ENCODE assay signal across 17 cellular contexts in the genomic region with DNA sequence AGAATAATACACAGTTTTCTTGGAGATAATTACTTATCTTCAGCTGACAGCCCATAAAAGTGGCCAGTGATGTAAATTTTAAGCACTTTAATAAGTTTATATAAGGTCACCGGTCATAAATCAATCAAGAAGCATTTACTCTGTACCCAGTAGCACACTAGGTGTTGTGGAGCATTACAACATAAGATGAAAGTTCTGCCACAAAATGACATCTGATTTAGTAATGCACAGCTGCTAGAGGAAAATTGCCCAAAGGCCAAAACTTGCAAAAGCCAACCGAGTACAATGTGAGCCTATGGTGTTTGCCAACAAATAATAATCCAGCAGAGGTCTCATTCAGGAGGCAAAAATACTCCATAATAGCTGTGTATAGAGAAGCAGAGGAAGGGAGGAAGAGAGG.
DNase-seq lines count a peak whose midpoint lies in the region; ATAC-seq and TF ChIP-seq lines count a peak whose summit lies in the region.
"Had no signal": no experiment of that assay in that cellular context is flagged by ENCODE, and none has a peak within 500 bp of the region (broad histone marks: within the 10 kb centered on the region; RNA-seq: fewer than 3 reads in every experiment).

No MANE protein-coding gene starts in this region.

- H3K36me3 ChIP-seq in PC-3 (ENCODE audit: low read depth, low read length) (no peaks in the 10 kb centered on the region), trophoblast cell (ENCODE audit: control insufficient read depth in 1 of 2, insufficient read depth in 2 of 2, low read length in 2 of 2) (no peaks in the 10 kb centered on the region), Caco-2 (ENCODE audit: control insufficient read depth, insufficient read depth, low read length) (no peaks in the 10 kb centered on the region)
- H3K36me3 ChIP-seq: BLaER1, spleen had no signal

- no peak for TF ChIP-seq CTCF in PC-3 (conservative IDR thresholded peaks at IDR 0.05; ENCODE audit: low read depth, low read length)
- no peak for TF ChIP-seq CTCF in Caco-2 (IDR thresholded peaks at IDR 0.05; ENCODE audit: insufficient read depth in 1 of 2, low read depth in 1 of 2, low read length in 1 of 2, severe bottlenecking in 1 of 2, unreplicated experiment in 1 of 2)

- H4K8ac ChIP-seq in trophoblast cell (ENCODE audit: low read depth, low read length), result no peak overlapping the region

- no peak overlapping the region for H3K14ac ChIP-seq in trophoblast cell (ENCODE audit: low read length)

- no peak overlapping the region for H2BK120ac ChIP-seq in trophoblast cell (ENCODE audit: insufficient read depth, low read length, poor library complexity)

- H3K4me1 ChIP-seq in PC-3 (ENCODE audit: insufficient read depth, low read length) (no peaks in the 10 kb centered on the region), trophoblast cell (ENCODE audit: control insufficient read depth in 1 of 2, insufficient read depth in 2 of 2, low read length in 2 of 2) (no peaks in the 10 kb centered on the region), Caco-2 (no peaks in the 10 kb centered on the region)
- H3K4me1 ChIP-seq: BLaER1, spleen had no signal

- H2BK5ac ChIP-seq in trophoblast cell (ENCODE audit: low read depth, low read length, poor library complexity), result no peak overlapping the region

- H3K79me2 ChIP-seq in PC-3 (ENCODE audit: low read length) (no peaks in the 10 kb centered on the region), trophoblast cell (ENCODE audit: control insufficient read depth, insufficient read depth, low read length, poor library complexity) (no peaks in the 10 kb centered on the region)

- no peaks in the 10 kb centered on the region for H3K36me3 Mint-ChIP-seq in Caco-2 (ENCODE audit: insufficient read depth, unreplicated experiment)
- H3K36me3 Mint-ChIP-seq: brain had no signal

- H3K27me3 ChIP-seq in PC-3 (ENCODE audit: low read length) (no peaks in the 10 kb centered on the region), trophoblast cell (ENCODE audit: insufficient read depth, low read length) (no peaks in the 10 kb centered on the region), Caco-2 (replicated peaks; ENCODE audit: control insufficient read depth, insufficient read depth, low read length) (no peaks in the 10 kb centered on the region)
- H3K27me3 ChIP-seq: BLaER1, spleen had no signal

- H3K4me3 ChIP-seq in PC-3 (ENCODE audit: low read length), result no peak overlapping the region
- H3K4me3 ChIP-seq in trophoblast cell (ENCODE audit: low read depth, low read length), result no peak overlapping the region
- H3K4me3 ChIP-seq in Caco-2 (ENCODE audit: low read depth, low read length), result no peak overlapping the region
- H3K4me3 ChIP-seq: BLaER1, spleen had no signal

- H4K20me1 ChIP-seq in PC-3 (ENCODE audit: low read length), result no peaks in the 10 kb centered on the region
- H4K20me1 ChIP-seq: BLaER1 had no signal

- ATAC-seq in PC-3 (0 out of 2 replicates have a peak, but pooled peaks have one; percentile 22), HG03045 (IDR thresholded peaks at IDR 0.05; ENCODE audit: unreplicated experiment) (no peak), HG02642 (IDR thresholded peaks at IDR 0.05; ENCODE audit: poor library complexity, unreplicated experiment) (no peak)
- ATAC-seq: stimulated activated naive CD8-positive, alpha-beta T cell treated with anti-CD3 and anti-CD28 coated beads, Interleukin-15, amount 100 ng/mL, for 72 hours had no signal

- H3K9me2 ChIP-seq in PC-3 (replicated peaks; ENCODE audit: low read length), result no peaks in the 10 kb centered on the region

- DNase-seq in HEK293T (ENCODE audit: extremely low spot score) (peak; percentile 12), PC-3 (peak; percentile 14), epithelial cell of prostate (ENCODE audit: low read depth, low spot score) (peak; percentile 61), trophoblast cell (peak; percentile 43 to 70), Caco-2 (no peak)
- DNase-seq in activated CD8-positive, alpha-beta memory T cell treated with anti-CD3 and anti-CD28 coated beads, Interleukin-2, amount 50 U/mL, for 48 hours, result no peak
- DNase-seq: activated CD4-positive, CD25-positive, alpha-beta regulatory T cell; activated naive CD4-positive, alpha-beta T cell; DMS53; effector CD4-positive, alpha-beta T cell; NCI-H1092; spleen; stimulated activated naive CD8-positive, alpha-beta T cell treated with anti-CD3 and anti-CD28 coated beads, Interleukin-15, amount 100 ng/mL, for 72 hours had no signal

- H3K27me3 Mint-ChIP-seq in Caco-2 (ENCODE audit: insufficient read depth, unreplicated experiment), result no peaks in the 10 kb centered on the region
- H3K27me3 Mint-ChIP-seq: stimulated activated naive CD8-positive, alpha-beta T cell treated with anti-CD3 and anti-CD28 coated beads, Interleukin-15, amount 100 ng/mL, for 72 hours had no signal

- intact Hi-C loops in PC-3 (cut with micrococcal nuclease), result no loop called here
- intact Hi-C loops in Caco-2 (cut with micrococcal nuclease; ENCODE audit: unreplicated experiment), result no loop called here

- H3K18ac ChIP-seq in trophoblast cell (ENCODE audit: low read length), result no peak overlapping the region

- H3K79me1 ChIP-seq in trophoblast cell (ENCODE audit: low read length), result no peaks in the 10 kb centered on the region

- H3K4me1 Mint-ChIP-seq in Caco-2 (ENCODE audit: low read depth, unreplicated experiment), result no peaks in the 10 kb centered on the region
- H3K4me1 Mint-ChIP-seq: brain; stimulated activated naive CD8-positive, alpha-beta T cell treated with anti-CD3 and anti-CD28 coated beads, Interleukin-15, amount 100 ng/mL, for 72 hours had no signal

- H4K12ac ChIP-seq in trophoblast cell (ENCODE audit: low read depth, low read length), result no peak overlapping the region

- no peak overlapping the region for H3K4me2 ChIP-seq in PC-3 (ENCODE audit: low read length)
- no peak overlapping the region for H3K4me2 ChIP-seq in trophoblast cell (ENCODE audit: low read length)
- H3K4me2 ChIP-seq: BLaER1 had no signal

- H3K9me3 Mint-ChIP-seq in Caco-2 (ENCODE audit: unreplicated experiment), result no peaks in the 10 kb centered on the region

- H2BK12ac ChIP-seq in trophoblast cell (ENCODE audit: low read length), result no peak overlapping the region

- no CpG with 5 or more reads among the region's 2 CpGs for WGBS in trophoblast cell (ENCODE audit: extremely low coverage, insufficient coverage, insufficient read length)

- H3K9me3 ChIP-seq in PC-3 (ENCODE audit: low read length) (no peaks in the 10 kb centered on the region), trophoblast cell (ENCODE audit: insufficient read depth, low read depth, low read length) (no peaks in the 10 kb centered on the region), Caco-2 (no peaks in the 10 kb centered on the region)
- H3K9me3 ChIP-seq: BLaER1 had no signal

- no peak overlapping the region for H3K27ac ChIP-seq in PC-3 (ENCODE audit: low read length)
- peak overlapping the region; percentile 36 for H3K27ac ChIP-seq in epithelial cell of prostate
- H3K27ac ChIP-seq in trophoblast cell (ENCODE audit: low read depth, low read length), result no peak overlapping the region
- H3K27ac ChIP-seq: BLaER1, spleen had no signal

- BruUV-seq in PC-3 (replicated peaks; lab: Mats Ljungman, UMichigan) (no TSS peak), Caco-2 (replicated peaks; lab: Mats Ljungman, UMichigan) (no TSS peak)

- H3K23ac ChIP-seq in trophoblast cell (ENCODE audit: low read length), result no peak overlapping the region

- H4K91ac ChIP-seq in trophoblast cell (ENCODE audit: low read depth, low read length), result no peak overlapping the region

- H3K27ac Mint-ChIP-seq in Caco-2 (ENCODE audit: unreplicated experiment), result no peak overlapping the region
- H3K27ac Mint-ChIP-seq: brain; stimulated activated naive CD8-positive, alpha-beta T cell treated with anti-CD3 and anti-CD28 coated beads, Interleukin-15, amount 100 ng/mL, for 72 hours had no signal

- no peak overlapping the region for H2AFZ ChIP-seq in PC-3 (ENCODE audit: low read length)
- H2AFZ ChIP-seq in trophoblast cell (ENCODE audit: insufficient read depth, low read length, poor library complexity), result no peak overlapping the region

- no peaks in the 10 kb centered on the region for H3F3A ChIP-seq in PC-3 (ENCODE audit: low read length, unreplicated experiment)

- CTCF ChIA-PET in HEK293T (lab: Yijun Ruan, JAX) (no interaction called here), PC-3 (lab: Charles Lee) (no interaction called here), Caco-2 (lab: Charles Lee) (interaction anchor here (0.6 kb wide), 1 partner anchor 34 kb away, joined by 3 read pairs; no protein-coding TSS in a partner anchor)

- POLR2A ChIA-PET in HEK293T (lab: Yijun Ruan, JAX) (no interaction called here), PC-3 (lab: Charles Lee; ENCODE audit: unreplicated experiment) (no interaction called here), Caco-2 (lab: Charles Lee) (no interaction called here)

- no peak overlapping the region for H3K4ac ChIP-seq in trophoblast cell (ENCODE audit: low read depth, low read length)

- H3K9ac ChIP-seq in PC-3 (ENCODE audit: low read length) (no peak overlapping the region), trophoblast cell (ENCODE audit: low read length) (no peak overlapping the region)
- H3K9ac ChIP-seq: BLaER1 had no signal

- no peak overlapping the region for H2AK5ac ChIP-seq in trophoblast cell (ENCODE audit: low read length)

- H3K4me3 Mint-ChIP-seq in Caco-2 (ENCODE audit: unreplicated experiment), result no peak overlapping the region
- H3K4me3 Mint-ChIP-seq: brain; stimulated activated naive CD8-positive, alpha-beta T cell treated with anti-CD3 and anti-CD28 coated beads, Interleukin-15, amount 100 ng/mL, for 72 hours had no signal

TF ChIP-seq in HEK293T, 16 proteins besides CTCF, POLR2A, EP300 and RAD21 (continues in another document):
- TF ChIP-seq ELF4 (IDR thresholded peaks at IDR 0.05) (no peak), ZNF384 (IDR thresholded peaks at IDR 0.05) (no peak), SP1 (IDR thresholded peaks at IDR 0.05) (no peak), NFRKB (IDR thresholded peaks at IDR 0.05) (no peak), FOXA1 (IDR thresholded peaks at IDR 0.05) (no peak), FOXK2 (IDR thresholded peaks at IDR 0.05) (no peak), LEF1 (IDR thresholded peaks at IDR 0.05; ENCODE audit: borderline replicate concordance) (peak; percentile 80; the same call in 1 of the 2 replicates), SUZ12 (IDR thresholded peaks at IDR 0.05) (no peak), L3MBTL2 (conservative IDR thresholded peaks at IDR 0.05) (no peak), HDGF (IDR thresholded peaks at IDR 0.05; ENCODE audit: borderline replicate concordance) (no peak), BHLHE40 (IDR thresholded peaks at IDR 0.05; ENCODE audit: borderline replicate concordance) (no peak)
- TF ChIP-seq, protein P1, sequence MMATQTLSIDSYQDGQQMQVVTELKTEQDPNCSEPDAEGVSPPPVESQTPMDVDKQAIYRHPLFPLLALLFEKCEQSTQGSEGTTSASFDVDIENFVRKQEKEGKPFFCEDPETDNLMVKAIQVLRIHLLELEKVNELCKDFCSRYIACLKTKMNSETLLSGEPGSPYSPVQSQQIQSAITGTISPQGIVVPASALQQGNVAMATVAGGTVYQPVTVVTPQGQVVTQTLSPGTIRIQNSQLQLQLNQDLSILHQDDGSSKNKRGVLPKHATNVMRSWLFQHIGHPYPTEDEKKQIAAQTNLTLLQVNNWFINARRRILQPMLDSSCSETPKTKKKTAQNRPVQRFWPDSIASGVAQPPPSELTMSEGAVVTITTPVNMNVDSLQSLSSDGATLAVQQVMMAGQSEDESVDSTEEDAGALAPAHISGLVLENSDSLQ (IDR thresholded peaks at IDR 0.05), result peak; percentile 95

Comparison
In these comparisons a context has a peak if more than half of its experiments do, and no peak if none do; other contexts are left out.
1. DNase-seq: peak in HEK293T (single experiment), PC-3 (single experiment), epithelial cell of prostate (single experiment) and trophoblast cell (2 of 2); none in Caco-2 (0 of 2) and activated CD8-positive, alpha-beta memory T cell treated with anti-CD3 and anti-CD28 coated beads, Interleukin-2, amount 50 U/mL, for 48 hours (single experiment).